23 cellular contexts compared by ENCODE assay signal in the genomic region with DNA sequence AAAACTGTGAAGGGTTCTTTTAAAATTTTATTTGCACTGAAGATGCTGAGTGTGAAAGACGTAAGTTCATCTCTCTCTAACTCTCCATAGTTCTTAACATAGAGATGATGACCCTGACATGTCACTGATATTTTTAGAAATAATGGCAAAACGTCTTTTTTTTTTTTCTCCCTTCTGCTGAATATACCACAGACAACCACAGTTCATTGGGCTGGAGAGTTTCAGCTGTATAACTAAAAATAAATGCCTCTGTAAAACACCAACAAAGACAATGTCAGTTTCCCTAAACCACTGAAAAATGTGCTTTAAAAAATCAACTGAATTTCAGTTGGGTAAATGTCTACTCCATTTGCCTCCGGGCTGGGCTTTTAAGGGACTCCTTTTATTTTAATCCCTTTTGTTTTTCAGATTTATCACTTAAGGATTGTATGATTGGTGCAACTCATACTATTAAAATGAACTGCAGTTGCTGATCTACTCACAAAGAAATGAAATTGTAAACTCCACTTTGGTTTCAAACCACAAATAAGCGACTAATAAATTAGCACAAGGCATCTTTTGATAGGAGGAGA.
"Had no signal": no experiment of that assay in that cellular context is flagged by ENCODE, and none has a peak within 500 bp of the region (broad histone marks: within the 10 kb centered on the region; RNA-seq: fewer than 3 reads in every experiment).

No MANE protein-coding gene starts in this region.

- ATAC-seq: activated CD4-positive, alpha-beta T cell treated with anti-CD3 and anti-CD28 coated beads for 36 hours; activated T-cell treated with anti-CD3 and anti-CD28 coated beads, Interleukin-2, amount 50 U/mL, for 72 hours; left lobe of liver; lower lobe of right lung; natural killer cell treated with Interleukin-12 subunit alpha and Interleukin-12 subunit beta and Interleukin-15 and Interleukin-18, amount 100 ng/mL, for 72 hours; upper lobe of right lung had no signal

- H3K27ac ChIP-seq: epithelial cell of prostate, esophagus squamous epithelium, lower lobe of right lung, right atrium auricular region, suprapubic skin, tibial artery, upper lobe of right lung had no signal

- H3K4me3 ChIP-seq: esophagus squamous epithelium, lower lobe of right lung, right atrium auricular region, suprapubic skin, tibial artery, upper lobe of right lung had no signal

- H3K27me3 ChIP-seq: esophagus squamous epithelium, right atrium auricular region, suprapubic skin, tibial artery, upper lobe of right lung had no signal

- DNase-seq: activated CD4-positive, alpha-beta T cell treated with anti-CD3 and anti-CD28 coated beads for 36 hours; activated CD4-positive, alpha-beta T cell treated with anti-CD3 and anti-CD28 coated beads, Interleukin-2, amount 50 U/mL, for 4 hours; activated CD4-positive, CD25-positive, alpha-beta regulatory T cell; activated naive CD4-positive, alpha-beta T cell; activated T-cell treated with anti-CD3 and anti-CD28 coated beads for 4 hours; activated T-cell treated with anti-CD3 and anti-CD28 coated beads, Interleukin-2, amount 50 U/mL, for 72 hours; anterior cingulate cortex; dermis blood vessel endothelial cell; effector CD4-positive, alpha-beta T cell; esophagus squamous epithelium; kidney glomerular epithelial cell; lower lobe of right lung; mesendoderm; stimulated activated CD4-positive, alpha-beta T cell treated with anti-CD3 and anti-CD28 coated beads, Interleukin-15, amount 100 ng/mL, for 24 hours; stimulated activated CD4-positive, alpha-beta T cell treated with anti-CD3 and anti-CD28 coated beads, Interleukin-2, amount 100 ng/mL, for 24 hours; stimulated activated naive CD4-positive, alpha-beta T cell; tibial artery; upper lobe of right lung had no signal

- H3K36me3 ChIP-seq: esophagus squamous epithelium, lower lobe of right lung, right atrium auricular region, suprapubic skin, tibial artery, upper lobe of right lung had no signal

- H3K4me1 ChIP-seq: esophagus squamous epithelium, lower lobe of right lung, right atrium auricular region, suprapubic skin, tibial artery, upper lobe of right lung had no signal

- H3K9me3 ChIP-seq: esophagus squamous epithelium, right atrium auricular region, suprapubic skin, upper lobe of right lung had no signal
